ENCODE assay signal across 8 cellular contexts in the genomic region with DNA sequence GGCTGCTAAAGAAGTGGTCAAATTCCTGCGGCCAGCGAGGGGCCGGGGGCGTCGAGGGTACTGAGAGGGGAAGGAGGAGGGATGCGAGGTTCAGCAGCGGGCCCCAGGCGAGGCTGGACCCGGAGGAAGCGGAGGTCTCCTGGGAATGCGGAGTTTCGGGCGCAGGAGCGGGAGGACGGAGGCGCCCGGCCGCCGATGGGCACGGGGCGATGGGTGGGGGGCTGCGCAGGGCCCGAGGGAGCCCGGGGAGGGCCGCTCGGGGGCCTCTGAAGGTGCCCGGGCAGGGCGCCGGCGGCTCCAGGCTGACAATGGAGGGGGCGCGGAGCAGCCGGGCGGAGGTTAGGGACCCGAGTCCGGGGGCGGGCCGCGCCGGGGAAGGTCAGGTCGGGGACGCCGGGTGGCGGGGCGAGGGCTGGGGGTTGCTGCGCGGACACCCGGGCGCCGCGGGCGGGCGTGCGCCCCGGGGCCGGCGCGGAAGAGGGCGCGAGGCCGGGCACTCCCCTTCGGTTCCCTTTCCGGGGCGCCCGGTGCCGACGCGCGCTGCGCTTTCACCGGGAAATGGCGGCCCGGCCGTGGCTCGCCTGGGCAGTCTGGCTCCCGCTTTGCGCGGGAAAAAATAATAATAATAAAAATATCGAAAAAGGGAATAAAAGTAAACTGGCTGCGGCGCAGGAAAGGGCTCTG. TPM values are rescaled to one million over a fixed set of nuclear protein-coding genes. Genes with fewer than 3 reads are reported as not detected.
DNase-seq lines count a peak whose midpoint lies in the region; ATAC-seq, FAIRE-seq and TF ChIP-seq lines count a peak whose summit lies in the region.

No MANE protein-coding gene starts in this region.

- H3K4me3 ChIP-seq in endocrine pancreas (ENCODE audit: control insufficient read depth, insufficient read depth, low read length) (no peak overlapping the region), mononuclear cell (ENCODE audit: low read length) (peak overlapping the region; percentile 26)

- H3K9me3 ChIP-seq in endocrine pancreas (ENCODE audit: control insufficient read depth, low read length) (no peaks in the 10 kb centered on the region), mononuclear cell (ENCODE audit: low read depth, low read length) (no peaks in the 10 kb centered on the region)

- no peaks in the 10 kb centered on the region for H3K36me3 ChIP-seq in endocrine pancreas (ENCODE audit: control insufficient read depth, insufficient read depth, low read length)

- no peak for FAIRE-seq in D721Med (lab: Jason Lieb, UNC)

- TF ChIP-seq CTCF in D721Med (IDR thresholded peaks at IDR 0.05; ENCODE audit: insufficient read depth, missing control alignments), result no peak

- H3K9ac ChIP-seq in endocrine pancreas (ENCODE audit: control insufficient read depth, insufficient read depth, low read length), result peak overlapping the region; percentile 63

- no peak for ATAC-seq in GM18517 (IDR thresholded peaks at IDR 0.05; ENCODE audit: unreplicated experiment)

- peak; percentile 2 for DNase-seq in EH (ENCODE audit: low read depth)
- DNase-seq in RKO (ENCODE audit: low spot score), result peak; percentile 15
- peak; percentile 48 for DNase-seq in ureter (ENCODE audit: low spot score)
- no peak for DNase-seq in 8988T
- DNase-seq in D721Med (ENCODE audit: insufficient read length, low spot score), result no peak

- H3K4me1 ChIP-seq in endocrine pancreas (ENCODE audit: control insufficient read depth, insufficient read depth, low read length) (peaks cover 7% of the 10 kb centered on the region), mononuclear cell (ENCODE audit: insufficient read depth, low read length) (peaks cover 10% of the 10 kb centered on the region)

- H3K27me3 ChIP-seq in endocrine pancreas (ENCODE audit: control insufficient read depth, insufficient read depth, low read length) (no peaks in the 10 kb centered on the region), mononuclear cell (ENCODE audit: insufficient read depth, low read length) (peaks cover 48% of the 10 kb centered on the region)

RNA-seq across cellular contexts. Expression of gene MACROH2A2, which starts 0.7 kb away (rescaled TPM):
- total RNA-seq in mononuclear cell (1.2 TPM), ureter (29.0 TPM)

Comparison
In these comparisons a context has a peak if more than half of its experiments do, and no peak if none do; other contexts are left out.
1. DNase-seq: peak in EH (single experiment), RKO (single experiment) and ureter (single experiment); none in 8988T (single experiment) and D721Med (single experiment).
2. RNA of gene MACROH2A2, which starts 0.7 kb away (total RNA-seq): 29.0 TPM in ureter (single experiment); 1.2 TPM in mononuclear cell (single experiment); every median in the first group is over 10 times any median in the second.